Comparison of ENCODE assay signal across 12 cellular contexts in the genomic region with DNA sequence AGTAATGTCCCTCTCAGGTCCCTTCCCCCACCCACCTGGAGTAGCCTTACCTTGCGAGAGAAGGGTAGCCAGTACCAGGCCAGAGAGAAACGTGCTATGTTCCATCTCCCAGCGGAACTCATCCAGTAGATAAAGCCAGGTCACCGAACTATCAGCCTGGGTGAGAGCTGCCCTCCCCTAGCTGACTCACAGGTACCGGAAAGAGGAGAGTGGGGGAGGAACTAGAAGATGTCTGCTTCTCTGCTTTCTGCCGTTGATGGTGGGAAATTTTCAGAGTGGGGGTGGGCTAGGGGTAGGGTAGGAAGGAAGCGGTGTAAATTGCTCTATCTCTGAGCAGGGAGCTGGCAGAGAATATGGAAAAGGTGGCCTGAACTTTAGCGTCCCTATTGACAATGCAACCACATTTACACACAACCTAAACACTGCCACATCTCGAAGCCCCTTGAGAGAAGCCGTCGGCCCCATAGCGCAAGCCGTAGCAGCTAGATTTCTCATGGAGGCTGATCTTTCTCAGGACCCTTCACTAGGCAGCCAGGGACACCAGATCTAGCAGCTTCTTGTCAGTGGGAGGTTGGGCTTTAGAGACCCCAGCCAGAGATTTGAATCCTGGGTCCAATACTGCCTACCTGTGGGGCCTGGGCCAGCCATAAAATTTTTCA. TPM values are rescaled to one million over a fixed set of nuclear protein-coding genes. Genes with fewer than 3 reads are reported as not detected.
DNase-seq lines count a peak whose midpoint lies in the region; ATAC-seq and TF ChIP-seq lines count a peak whose summit lies in the region.
"Had no signal": no experiment of that assay in that cellular context is flagged by ENCODE, and none has a peak within 500 bp of the region (broad histone marks: within the 10 kb centered on the region; RNA-seq: fewer than 3 reads in every experiment).

A gene (minus strand): TSS at position 203 of the 659 bp plus-strand sequence. CDS start 98 bp downstream, at position 105.

- H3K9me3 Mint-ChIP-seq in stimulated activated naive CD8-positive, alpha-beta T cell treated with anti-CD3 and anti-CD28 coated beads, Interleukin-15, Interleukin-2, amounts not matched to agents 100 ng/mL and 50 ng/mL, for 24 hours: no peaks in the 10 kb centered on the region
- no peaks in the 10 kb centered on the region for H3K9me3 Mint-ChIP-seq in HFFc6

- TF ChIP-seq CTCF in HFFc6 (IDR thresholded peaks at IDR 0.05): no peak

- DNase-seq in T-helper 2 cell (peak in 4 of 5 experiments; percentile 54 to 87 (median 64)), activated T-helper 1 cell treated with Interleukin-2 at 50 U/mL for 16 hours (ENCODE audit: low read depth) (peak; percentile 49), mucosa of gallbladder (ENCODE audit: low spot score) (no peak), HFFc6 (no peak), NCI-H2081 (lab: John Stamatoyannopoulos, UW) (no peak)
- DNase-seq: foreskin fibroblast, NCI-H69, nephron progenitor cell had no signal

- peak within 1 kb of the TSS; percentile 98 for H3K27ac Mint-ChIP-seq in stimulated activated naive CD8-positive, alpha-beta T cell treated with anti-CD3 and anti-CD28 coated beads, Interleukin-15, Interleukin-2, amounts not matched to agents 100 ng/mL and 50 ng/mL, for 24 hours
- H3K27ac Mint-ChIP-seq in HFFc6: no peak within 1 kb of the TSS
- H3K27ac Mint-ChIP-seq: nephron progenitor cell had no signal

- peaks cover 63% of the 10 kb centered on the region for H3K4me1 Mint-ChIP-seq in stimulated activated naive CD8-positive, alpha-beta T cell treated with anti-CD3 and anti-CD28 coated beads, Interleukin-15, Interleukin-2, amounts not matched to agents 100 ng/mL and 50 ng/mL, for 24 hours (ENCODE audit: low read depth)
- no peaks in the 10 kb centered on the region for H3K4me1 Mint-ChIP-seq in HFFc6 (ENCODE audit: low read depth)

- peak within 1 kb of the TSS; percentile 89 for H3K4me3 Mint-ChIP-seq in stimulated activated naive CD8-positive, alpha-beta T cell treated with anti-CD3 and anti-CD28 coated beads, Interleukin-15, Interleukin-2, amounts not matched to agents 100 ng/mL and 50 ng/mL, for 24 hours
- H3K4me3 Mint-ChIP-seq in HFFc6: no peak within 1 kb of the TSS
- H3K4me3 Mint-ChIP-seq: nephron progenitor cell had no signal

- H3K36me3 Mint-ChIP-seq in stimulated activated naive CD8-positive, alpha-beta T cell treated with anti-CD3 and anti-CD28 coated beads, Interleukin-15, Interleukin-2, amounts not matched to agents 100 ng/mL and 50 ng/mL, for 24 hours (ENCODE audit: low read depth): peaks cover 60% of the 10 kb centered on the region
- no peaks in the 10 kb centered on the region for H3K36me3 Mint-ChIP-seq in HFFc6 (ENCODE audit: low read depth)

- ATAC-seq in GM21576 (IDR thresholded peaks at IDR 0.05; ENCODE audit: unreplicated experiment) (no peak), HG02571 (IDR thresholded peaks at IDR 0.05; ENCODE audit: unreplicated experiment) (no peak)

- no peaks in the 10 kb centered on the region for H3K27me3 Mint-ChIP-seq in stimulated activated naive CD8-positive, alpha-beta T cell treated with anti-CD3 and anti-CD28 coated beads, Interleukin-15, Interleukin-2, amounts not matched to agents 100 ng/mL and 50 ng/mL, for 24 hours
- peaks cover 31% of the 10 kb centered on the region for H3K27me3 Mint-ChIP-seq in HFFc6 (ENCODE audit: insufficient read depth)

RNA-seq across cellular contexts. Expression of the gene that starts here (rescaled TPM):
- 12.4 TPM for total RNA-seq in mucosa of gallbladder
- not detected for total RNA-seq in HFFc6 (2021; fragmentation: NEBNext Ultra II Directional; extraction: Animal tissue kit (Norgen Biotek cat#: 25700))
- total RNA-seq: ascending aorta had no signal

Comparison
In these comparisons a context has a peak if more than half of its experiments do, and no peak if none do; other contexts are left out.
1. RNA of the gene that starts here (total RNA-seq): 12.4 TPM in mucosa of gallbladder (single experiment); not detected in HFFc6; every median in the first group is over 10 times any median in the second.
2. DNase-seq: peak in T-helper 2 cell (4 of 5) and activated T-helper 1 cell treated with Interleukin-2 at 50 U/mL for 16 hours (single experiment); none in mucosa of gallbladder (single experiment), HFFc6 (single experiment) and NCI-H2081 (0 of 2).